In genomic region chr16:57462209-57462977, GRCh38 we compare ENCODE assay signal across 1 cellular context.
TF ChIP-seq lines count a peak whose summit lies in the region.

POLR2C (plus strand) TSS chr16:57462679; CDS start chr16:57462725, 46 bp downstream.

TF ChIP-seq in K562, 482 proteins besides CTCF, POLR2A, EP300 and RAD21 (continued from another document and continues in another):
- peak; percentile 98 for TF ChIP-seq ZBTB40 (IDR thresholded peaks at IDR 0.05)
- TF ChIP-seq ZBTB40 (CRISPR knock-in tag; IDR thresholded peaks at IDR 0.05): no peak
- TF ChIP-seq FOS (IDR thresholded peaks at IDR 0.05; ENCODE audit: extremely low read depth, insufficient read length): no peak
- TF ChIP-seq NFIC (IDR thresholded peaks at IDR 0.05): peak; percentile 60
- TF ChIP-seq CHCHD3 (CRISPR knock-in tag; IDR thresholded peaks at IDR 0.05): no peak
- TF ChIP-seq RNF219 (CRISPR knock-in tag; IDR thresholded peaks at IDR 0.05): no peak
- no peak for TF ChIP-seq ZBTB8A (IDR thresholded peaks at IDR 0.05; ENCODE audit: partially characterized antibody)
- no peak for TF ChIP-seq ARID3B (CRISPR knock-in tag; IDR thresholded peaks at IDR 0.05; ENCODE audit: borderline replicate concordance)
- no peak for TF ChIP-seq ZNF407 (IDR thresholded peaks at IDR 0.05; ENCODE audit: low read depth)
- TF ChIP-seq DMBX1 (CRISPR knock-in tag; IDR thresholded peaks at IDR 0.05; ENCODE audit: borderline replicate concordance): no peak
- TF ChIP-seq BCLAF1 (IDR thresholded peaks at IDR 0.05; ENCODE audit: borderline replicate concordance in 1 of 2, control insufficient read depth in 1 of 2, low read depth in 2 of 2, low read length in 1 of 2): no peak
- TF ChIP-seq HNRNPL (IDR thresholded peaks at IDR 0.05; ENCODE audit: low read depth, low read length): 0 out of 2 replicates have a peak, but pooled peaks have one; percentile 14
- TF ChIP-seq XRCC3 (IDR thresholded peaks at IDR 0.05): no peak
- no peak for TF ChIP-seq ZBTB1 (CRISPR knock-in tag; IDR thresholded peaks at IDR 0.05; ENCODE audit: borderline replicate concordance, low read depth)
- 0 out of 2 replicates have a peak, but pooled peaks have one; percentile 47 for TF ChIP-seq ZBTB7A (IDR thresholded peaks at IDR 0.05; ENCODE audit: borderline replicate concordance, control insufficient read depth, low read depth, low read length)
- TF ChIP-seq ELF1 (tag; IDR thresholded peaks at IDR 0.05): peak; percentile 94
- no peak for TF ChIP-seq SREBF1 (IDR thresholded peaks at IDR 0.05; ENCODE audit: borderline replicate concordance, low read depth, low read length)
- no peak for TF ChIP-seq MLLT1 (IDR thresholded peaks at IDR 0.05)
- no peak for TF ChIP-seq RBM39 (optimal IDR thresholded peaks at IDR 0.05; ENCODE audit: low read depth, low read length)
- peak; percentile 58; the same call in 1 of the 2 replicates for TF ChIP-seq NKRF (IDR thresholded peaks at IDR 0.05; ENCODE audit: borderline replicate concordance)
- TF ChIP-seq CHD1 (IDR thresholded peaks at IDR 0.05; ENCODE audit: low read length): no peak
- no peak for TF ChIP-seq HSF4 (CRISPR knock-in tag; IDR thresholded peaks at IDR 0.05; ENCODE audit: borderline replicate concordance)
